ENCODE assay signal across 1 cellular context in the genomic region with DNA sequence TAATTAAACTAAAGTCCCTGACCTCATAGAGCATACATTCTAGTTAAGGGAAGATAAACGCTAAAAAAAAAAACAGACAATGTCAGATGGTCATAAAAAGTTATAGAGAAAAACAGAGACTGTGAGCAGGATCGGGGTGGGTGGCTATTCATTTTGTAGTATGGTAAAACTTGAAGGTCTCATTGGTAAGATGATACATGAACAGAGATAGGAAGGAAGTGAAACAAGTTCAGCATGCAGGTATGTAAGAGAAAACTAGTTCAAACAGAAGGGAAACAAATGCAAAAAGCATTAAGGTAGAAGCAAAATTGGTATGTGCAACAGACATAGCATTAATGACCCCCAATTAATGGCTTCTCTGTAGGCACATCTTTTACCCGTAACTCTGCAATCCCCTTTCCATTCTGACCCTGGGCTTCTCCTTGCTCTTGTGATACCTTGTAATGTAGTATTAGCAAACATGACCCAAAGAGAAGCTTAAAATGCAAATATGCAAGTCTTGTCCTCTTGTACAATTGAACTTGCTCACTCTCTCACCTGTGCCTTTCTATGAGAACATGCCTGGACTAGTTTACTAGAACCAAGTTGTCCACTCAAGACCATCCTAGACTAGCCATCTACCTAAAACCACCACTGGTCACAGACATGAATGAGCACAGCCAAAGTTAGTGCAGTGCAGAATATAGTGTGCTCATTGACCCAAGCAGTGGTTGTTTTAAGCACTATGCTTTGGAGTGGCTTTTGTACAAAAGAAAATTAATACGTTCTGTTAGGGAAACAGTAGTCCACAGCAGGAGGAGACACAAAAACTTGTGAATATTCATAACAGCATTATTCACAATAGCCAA.
A peak's percentile ranks its signal among the peaks of the same experiment; 100 is the strongest.
TF ChIP-seq lines count a peak whose summit lies in the region.

No MANE protein-coding gene starts in this region.

TF ChIP-seq in GM12878, 131 proteins besides CTCF, POLR2A, EP300 and RAD21:
- TF ChIP-seq SPI1 (IDR thresholded peaks at IDR 0.05; ENCODE audit: borderline replicate concordance, insufficient read depth, low read depth, low read length) (peak; percentile 58), PAX8 (IDR thresholded peaks at IDR 0.05) (no peak)
